2 cellular contexts compared by ENCODE assay signal in the genomic region with DNA sequence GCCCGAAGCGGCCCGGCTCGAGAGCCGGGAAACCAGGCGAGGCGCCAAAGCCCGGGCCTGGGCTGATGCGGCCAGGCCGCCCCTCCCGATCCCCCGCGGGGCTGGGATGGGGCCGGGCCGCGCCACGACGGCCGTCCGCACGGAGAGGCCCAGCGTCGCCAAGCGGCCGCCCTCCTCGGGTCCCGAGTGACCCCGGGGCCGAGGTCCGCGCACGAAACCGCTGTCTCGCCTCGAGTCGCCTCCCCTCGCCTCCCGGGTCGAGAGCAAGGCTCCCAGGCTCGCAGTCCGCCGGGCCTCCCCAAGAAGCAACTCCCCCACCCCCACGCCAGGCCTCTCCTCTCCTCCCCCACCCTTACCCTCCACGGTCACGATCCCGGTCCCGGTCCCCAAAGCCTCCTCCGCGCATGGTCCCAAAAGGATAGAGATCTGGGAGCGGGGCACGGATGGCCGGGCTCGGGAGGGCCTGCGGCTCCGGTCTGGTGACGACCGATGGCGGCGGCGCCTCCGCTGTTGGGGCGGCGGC.
TF ChIP-seq lines count a peak whose summit lies in the region.

No MANE protein-coding gene starts in this region.

TF ChIP-seq in SK-N-SH treated with all-trans-retinoic acid at 6 μM for 48 hours, 23 proteins besides CTCF, POLR2A, EP300 and RAD21:
- no peak for TF ChIP-seq GLIS3 (CRISPR knock-in tag; IDR thresholded peaks at IDR 0.05)
- TF ChIP-seq POU6F1 (CRISPR knock-in tag; IDR thresholded peaks at IDR 0.05; ENCODE audit: borderline replicate concordance, low read depth) = no peak
- TF ChIP-seq ZC3H10 (CRISPR knock-in tag; IDR thresholded peaks at IDR 0.05) = no peak
- TF ChIP-seq BACH2 (CRISPR knock-in tag; IDR thresholded peaks at IDR 0.05; ENCODE audit: borderline replicate concordance) = no peak
- TF ChIP-seq OSR1 (CRISPR knock-in tag; IDR thresholded peaks at IDR 0.05) = no peak
- TF ChIP-seq ZNF8 (CRISPR knock-in tag; IDR thresholded peaks at IDR 0.05) = no peak
- no peak for TF ChIP-seq RARB (CRISPR knock-in tag; IDR thresholded peaks at IDR 0.05)
- no peak for TF ChIP-seq ISL1 (CRISPR knock-in tag; IDR thresholded peaks at IDR 0.05)
- TF ChIP-seq ZFP30 (CRISPR knock-in tag; IDR thresholded peaks at IDR 0.05) = no peak
- TF ChIP-seq, protein P1, sequence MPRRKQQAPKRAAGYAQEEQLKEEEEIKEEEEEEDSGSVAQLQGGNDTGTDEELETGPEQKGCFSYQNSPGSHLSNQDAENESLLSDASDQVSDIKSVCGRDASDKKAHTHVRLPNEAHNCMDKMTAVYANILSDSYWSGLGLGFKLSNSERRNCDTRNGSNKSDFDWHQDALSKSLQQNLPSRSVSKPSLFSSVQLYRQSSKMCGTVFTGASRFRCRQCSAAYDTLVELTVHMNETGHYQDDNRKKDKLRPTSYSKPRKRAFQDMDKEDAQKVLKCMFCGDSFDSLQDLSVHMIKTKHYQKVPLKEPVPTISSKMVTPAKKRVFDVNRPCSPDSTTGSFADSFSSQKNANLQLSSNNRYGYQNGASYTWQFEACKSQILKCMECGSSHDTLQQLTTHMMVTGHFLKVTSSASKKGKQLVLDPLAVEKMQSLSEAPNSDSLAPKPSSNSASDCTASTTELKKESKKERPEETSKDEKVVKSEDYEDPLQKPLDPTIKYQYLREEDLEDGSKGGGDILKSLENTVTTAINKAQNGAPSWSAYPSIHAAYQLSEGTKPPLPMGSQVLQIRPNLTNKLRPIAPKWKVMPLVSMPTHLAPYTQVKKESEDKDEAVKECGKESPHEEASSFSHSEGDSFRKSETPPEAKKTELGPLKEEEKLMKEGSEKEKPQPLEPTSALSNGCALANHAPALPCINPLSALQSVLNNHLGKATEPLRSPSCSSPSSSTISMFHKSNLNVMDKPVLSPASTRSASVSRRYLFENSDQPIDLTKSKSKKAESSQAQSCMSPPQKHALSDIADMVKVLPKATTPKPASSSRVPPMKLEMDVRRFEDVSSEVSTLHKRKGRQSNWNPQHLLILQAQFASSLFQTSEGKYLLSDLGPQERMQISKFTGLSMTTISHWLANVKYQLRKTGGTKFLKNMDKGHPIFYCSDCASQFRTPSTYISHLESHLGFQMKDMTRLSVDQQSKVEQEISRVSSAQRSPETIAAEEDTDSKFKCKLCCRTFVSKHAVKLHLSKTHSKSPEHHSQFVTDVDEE (CRISPR knock-in tag; IDR thresholded peaks at IDR 0.05) = no peak
- no peak for TF ChIP-seq CSDC2 (CRISPR knock-in tag; IDR thresholded peaks at IDR 0.05)
- TF ChIP-seq ESRRG (CRISPR knock-in tag; IDR thresholded peaks at IDR 0.05) = no peak
- TF ChIP-seq CREB5 (CRISPR knock-in tag; IDR thresholded peaks at IDR 0.05; ENCODE audit: low read depth) = no peak
- TF ChIP-seq ZNF70 (CRISPR knock-in tag; IDR thresholded peaks at IDR 0.05) = no peak
- no peak for TF ChIP-seq ZFP3 (CRISPR knock-in tag; IDR thresholded peaks at IDR 0.05)
- TF ChIP-seq TCF4 (CRISPR knock-in tag; IDR thresholded peaks at IDR 0.05; ENCODE audit: borderline replicate concordance) = no peak
- TF ChIP-seq CSRNP3 (CRISPR knock-in tag; IDR thresholded peaks at IDR 0.05) = no peak
- no peak for TF ChIP-seq ZNF565 (CRISPR knock-in tag; conservative IDR thresholded peaks at IDR 0.05; ENCODE audit: low read depth)
- TF ChIP-seq SNAI2 (CRISPR knock-in tag; IDR thresholded peaks at IDR 0.05) = no peak
- TF ChIP-seq ARNTL (CRISPR knock-in tag; IDR thresholded peaks at IDR 0.05; ENCODE audit: borderline replicate concordance, low read depth) = no peak

TF ChIP-seq in GM12878, 131 proteins besides CTCF, POLR2A, EP300 and RAD21 (continues in another document):
- TF ChIP-seq IRF5 (IDR thresholded peaks at IDR 0.05; ENCODE audit: borderline replicate concordance) (no peak), ATF2 (IDR thresholded peaks at IDR 0.05; ENCODE audit: low read length) (no peak), IKZF2 (IDR thresholded peaks at IDR 0.05) (no peak), ZBTB33 (IDR thresholded peaks at IDR 0.05) (no peak), CHD2 (IDR thresholded peaks at IDR 0.05; ENCODE audit: borderline replicate concordance, low read depth, low read length) (peak; percentile 73), BRCA1 (IDR thresholded peaks at IDR 0.05; ENCODE audit: low read depth, low read length) (0 out of 2 replicates have a peak, but pooled peaks have one; percentile 27), SMAD5 (IDR thresholded peaks at IDR 0.05; ENCODE audit: low read depth) (no peak), NFIC (IDR thresholded peaks at IDR 0.05; ENCODE audit: low read depth, low read length) (no peak), GATAD2B (conservative IDR thresholded peaks at IDR 0.05; ENCODE audit: low read depth) (peak; percentile 77; the same call in 1 of the 2 replicates), LARP7 (IDR thresholded peaks at IDR 0.05) (peak; percentile 48; the same call in 1 of the 2 replicates), NFYA (IDR thresholded peaks at IDR 0.05; ENCODE audit: borderline replicate concordance, low read depth, low read length) (no peak), PAX5 (IDR thresholded peaks at IDR 0.05; ENCODE audit: borderline replicate concordance, low read depth, low read length) (peak; percentile 49; the same call in 1 of the 2 replicates), RFX5 (IDR thresholded peaks at IDR 0.05; ENCODE audit: low read depth, low read length) (no peak), ZNF24 (IDR thresholded peaks at IDR 0.05) (0 out of 2 replicates have a peak, but pooled peaks have one; percentile 36)
- TF ChIP-seq, protein P2, sequence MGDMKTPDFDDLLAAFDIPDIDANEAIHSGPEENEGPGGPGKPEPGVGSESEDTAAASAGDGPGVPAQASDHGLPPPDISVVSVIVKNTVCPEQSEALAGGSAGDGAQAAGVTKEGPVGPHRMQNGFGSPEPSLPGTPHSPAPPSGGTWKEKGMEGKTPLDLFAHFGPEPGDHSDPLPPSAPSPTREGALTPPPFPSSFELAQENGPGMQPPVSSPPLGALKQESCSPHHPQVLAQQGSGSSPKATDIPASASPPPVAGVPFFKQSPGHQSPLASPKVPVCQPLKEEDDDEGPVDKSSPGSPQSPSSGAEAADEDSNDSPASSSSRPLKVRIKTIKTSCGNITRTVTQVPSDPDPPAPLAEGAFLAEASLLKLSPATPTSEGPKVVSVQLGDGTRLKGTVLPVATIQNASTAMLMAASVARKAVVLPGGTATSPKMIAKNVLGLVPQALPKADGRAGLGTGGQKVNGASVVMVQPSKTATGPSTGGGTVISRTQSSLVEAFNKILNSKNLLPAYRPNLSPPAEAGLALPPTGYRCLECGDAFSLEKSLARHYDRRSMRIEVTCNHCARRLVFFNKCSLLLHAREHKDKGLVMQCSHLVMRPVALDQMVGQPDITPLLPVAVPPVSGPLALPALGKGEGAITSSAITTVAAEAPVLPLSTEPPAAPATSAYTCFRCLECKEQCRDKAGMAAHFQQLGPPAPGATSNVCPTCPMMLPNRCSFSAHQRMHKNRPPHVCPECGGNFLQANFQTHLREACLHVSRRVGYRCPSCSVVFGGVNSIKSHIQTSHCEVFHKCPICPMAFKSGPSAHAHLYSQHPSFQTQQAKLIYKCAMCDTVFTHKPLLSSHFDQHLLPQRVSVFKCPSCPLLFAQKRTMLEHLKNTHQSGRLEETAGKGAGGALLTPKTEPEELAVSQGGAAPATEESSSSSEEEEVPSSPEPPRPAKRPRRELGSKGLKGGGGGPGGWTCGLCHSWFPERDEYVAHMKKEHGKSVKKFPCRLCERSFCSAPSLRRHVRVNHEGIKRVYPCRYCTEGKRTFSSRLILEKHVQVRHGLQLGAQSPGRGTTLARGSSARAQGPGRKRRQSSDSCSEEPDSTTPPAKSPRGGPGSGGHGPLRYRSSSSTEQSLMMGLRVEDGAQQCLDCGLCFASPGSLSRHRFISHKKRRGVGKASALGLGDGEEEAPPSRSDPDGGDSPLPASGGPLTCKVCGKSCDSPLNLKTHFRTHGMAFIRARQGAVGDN (IDR thresholded peaks at IDR 0.05) = peak; percentile 59; the same call in 1 of the 2 replicates
- TF ChIP-seq, protein P3, sequence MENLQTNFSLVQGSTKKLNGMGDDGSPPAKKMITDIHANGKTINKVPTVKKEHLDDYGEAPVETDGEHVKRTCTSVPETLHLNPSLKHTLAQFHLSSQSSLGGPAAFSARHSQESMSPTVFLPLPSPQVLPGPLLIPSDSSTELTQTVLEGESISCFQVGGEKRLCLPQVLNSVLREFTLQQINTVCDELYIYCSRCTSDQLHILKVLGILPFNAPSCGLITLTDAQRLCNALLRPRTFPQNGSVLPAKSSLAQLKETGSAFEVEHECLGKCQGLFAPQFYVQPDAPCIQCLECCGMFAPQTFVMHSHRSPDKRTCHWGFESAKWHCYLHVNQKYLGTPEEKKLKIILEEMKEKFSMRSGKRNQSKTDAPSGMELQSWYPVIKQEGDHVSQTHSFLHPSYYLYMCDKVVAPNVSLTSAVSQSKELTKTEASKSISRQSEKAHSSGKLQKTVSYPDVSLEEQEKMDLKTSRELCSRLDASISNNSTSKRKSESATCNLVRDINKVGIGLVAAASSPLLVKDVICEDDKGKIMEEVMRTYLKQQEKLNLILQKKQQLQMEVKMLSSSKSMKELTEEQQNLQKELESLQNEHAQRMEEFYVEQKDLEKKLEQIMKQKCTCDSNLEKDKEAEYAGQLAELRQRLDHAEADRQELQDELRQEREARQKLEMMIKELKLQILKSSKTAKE (IDR thresholded peaks at IDR 0.05; ENCODE audit: low read depth, poor library complexity, severe bottlenecking) = no peak
- TF ChIP-seq, protein P4, sequence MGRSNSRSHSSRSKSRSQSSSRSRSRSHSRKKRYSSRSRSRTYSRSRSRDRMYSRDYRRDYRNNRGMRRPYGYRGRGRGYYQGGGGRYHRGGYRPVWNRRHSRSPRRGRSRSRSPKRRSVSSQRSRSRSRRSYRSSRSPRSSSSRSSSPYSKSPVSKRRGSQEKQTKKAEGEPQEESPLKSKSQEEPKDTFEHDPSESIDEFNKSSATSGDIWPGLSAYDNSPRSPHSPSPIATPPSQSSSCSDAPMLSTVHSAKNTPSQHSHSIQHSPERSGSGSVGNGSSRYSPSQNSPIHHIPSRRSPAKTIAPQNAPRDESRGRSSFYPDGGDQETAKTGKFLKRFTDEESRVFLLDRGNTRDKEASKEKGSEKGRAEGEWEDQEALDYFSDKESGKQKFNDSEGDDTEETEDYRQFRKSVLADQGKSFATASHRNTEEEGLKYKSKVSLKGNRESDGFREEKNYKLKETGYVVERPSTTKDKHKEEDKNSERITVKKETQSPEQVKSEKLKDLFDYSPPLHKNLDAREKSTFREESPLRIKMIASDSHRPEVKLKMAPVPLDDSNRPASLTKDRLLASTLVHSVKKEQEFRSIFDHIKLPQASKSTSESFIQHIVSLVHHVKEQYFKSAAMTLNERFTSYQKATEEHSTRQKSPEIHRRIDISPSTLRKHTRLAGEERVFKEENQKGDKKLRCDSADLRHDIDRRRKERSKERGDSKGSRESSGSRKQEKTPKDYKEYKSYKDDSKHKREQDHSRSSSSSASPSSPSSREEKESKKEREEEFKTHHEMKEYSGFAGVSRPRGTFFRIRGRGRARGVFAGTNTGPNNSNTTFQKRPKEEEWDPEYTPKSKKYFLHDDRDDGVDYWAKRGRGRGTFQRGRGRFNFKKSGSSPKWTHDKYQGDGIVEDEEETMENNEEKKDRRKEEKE (IDR thresholded peaks at IDR 0.05) = no peak
- TF ChIP-seq, protein P5, sequence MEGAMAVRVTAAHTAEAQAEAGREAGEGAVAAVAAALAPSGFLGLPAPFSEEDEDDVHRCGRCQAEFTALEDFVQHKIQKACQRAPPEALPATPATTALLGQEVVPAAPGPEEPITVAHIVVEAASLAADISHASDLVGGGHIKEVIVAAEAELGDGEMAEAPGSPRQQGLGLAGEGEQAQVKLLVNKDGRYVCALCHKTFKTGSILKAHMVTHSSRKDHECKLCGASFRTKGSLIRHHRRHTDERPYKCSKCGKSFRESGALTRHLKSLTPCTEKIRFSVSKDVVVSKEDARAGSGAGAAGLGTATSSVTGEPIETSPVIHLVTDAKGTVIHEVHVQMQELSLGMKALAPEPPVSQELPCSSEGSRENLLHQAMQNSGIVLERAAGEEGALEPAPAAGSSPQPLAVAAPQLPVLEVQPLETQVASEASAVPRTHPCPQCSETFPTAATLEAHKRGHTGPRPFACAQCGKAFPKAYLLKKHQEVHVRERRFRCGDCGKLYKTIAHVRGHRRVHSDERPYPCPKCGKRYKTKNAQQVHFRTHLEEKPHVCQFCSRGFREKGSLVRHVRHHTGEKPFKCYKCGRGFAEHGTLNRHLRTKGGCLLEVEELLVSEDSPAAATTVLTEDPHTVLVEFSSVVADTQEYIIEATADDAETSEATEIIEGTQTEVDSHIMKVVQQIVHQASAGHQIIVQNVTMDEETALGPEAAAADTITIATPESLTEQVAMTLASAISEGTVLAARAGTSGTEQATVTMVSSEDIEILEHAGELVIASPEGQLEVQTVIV (IDR thresholded peaks at IDR 0.05; ENCODE audit: borderline replicate concordance, partially characterized antibody) = no peak
- TF ChIP-seq, protein P6, sequence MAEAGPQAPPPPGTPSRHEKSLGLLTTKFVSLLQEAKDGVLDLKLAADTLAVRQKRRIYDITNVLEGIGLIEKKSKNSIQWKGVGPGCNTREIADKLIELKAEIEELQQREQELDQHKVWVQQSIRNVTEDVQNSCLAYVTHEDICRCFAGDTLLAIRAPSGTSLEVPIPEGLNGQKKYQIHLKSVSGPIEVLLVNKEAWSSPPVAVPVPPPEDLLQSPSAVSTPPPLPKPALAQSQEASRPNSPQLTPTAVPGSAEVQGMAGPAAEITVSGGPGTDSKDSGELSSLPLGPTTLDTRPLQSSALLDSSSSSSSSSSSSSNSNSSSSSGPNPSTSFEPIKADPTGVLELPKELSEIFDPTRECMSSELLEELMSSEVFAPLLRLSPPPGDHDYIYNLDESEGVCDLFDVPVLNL (IDR thresholded peaks at IDR 0.05; ENCODE audit: low read depth, low read length) = no peak
